Comparison of ENCODE assay signal across 9 cellular contexts in genomic region chrX:40733691-40734090, GRCh38. TPM values are rescaled to one million over a fixed set of nuclear protein-coding genes. Genes with fewer than 3 reads are reported as not detected.
DNase-seq lines count a peak whose midpoint lies in the region; ATAC-seq and TF ChIP-seq lines count a peak whose summit lies in the region.
"Had no signal": no experiment of that assay in that cellular context is flagged by ENCODE, and none has a peak within 500 bp of the region (broad histone marks: within the 10 kb centered on the region; RNA-seq: fewer than 3 reads in every experiment).

No MANE protein-coding gene starts in this region.

- no peaks in the 10 kb centered on the region for H3K9me3 Mint-ChIP-seq in activated CD4-positive, alpha-beta T cell treated with anti-CD3 and anti-CD28 coated beads, Interleukin-2, amount 10 ng/mL, durations not matched to agents 24 days and 14 days

- H3K4me3 Mint-ChIP-seq in activated CD4-positive, alpha-beta T cell treated with anti-CD3 and anti-CD28 coated beads, Interleukin-2, amount 10 ng/mL, durations not matched to agents 24 days and 14 days, result peak overlapping the region; percentile 72

- no peaks in the 10 kb centered on the region for H3K27me3 ChIP-seq in SU-DHL-6 (ENCODE audit: low read length)
- peaks cover 17% of the 10 kb centered on the region for H3K27me3 ChIP-seq in skeletal muscle satellite cell (ENCODE audit: control insufficient read depth, insufficient read depth, low read length)
- H3K27me3 ChIP-seq: SJSA1 had no signal

- H3K36me3 ChIP-seq in SU-DHL-6 (ENCODE audit: low read length), result no peaks in the 10 kb centered on the region
- H3K36me3 ChIP-seq in skeletal muscle satellite cell (ENCODE audit: insufficient read depth, low read length), result no peaks in the 10 kb centered on the region
- H3K36me3 ChIP-seq: SJSA1 had no signal

- peaks cover 8% of the 10 kb centered on the region for H3K4me1 ChIP-seq in skeletal muscle satellite cell (ENCODE audit: control insufficient read depth, insufficient read depth, low read length)

- intact Hi-C loops in activated CD4-positive, alpha-beta T cell treated with anti-CD3 and anti-CD28 coated beads, Interleukin-2, amount 10 ng/mL, durations not matched to agents 24 days and 14 days (cut with micrococcal nuclease), result loop anchor here (10.0 kb wide), 3 partner anchors 49 to 1929 kb away; partner anchors contain the start of gene MID1IP1

- H3K9me3 ChIP-seq in SU-DHL-6 (ENCODE audit: insufficient read depth, low read length) (no peaks in the 10 kb centered on the region), skeletal muscle satellite cell (replicated peaks; ENCODE audit: low read length) (no peaks in the 10 kb centered on the region)
- H3K9me3 ChIP-seq: SJSA1 had no signal

- H3K9me2 ChIP-seq in SU-DHL-6 (replicated peaks; ENCODE audit: insufficient read depth, low read length), result no peaks in the 10 kb centered on the region

- H3K4me3 ChIP-seq in SU-DHL-6 (ENCODE audit: insufficient read depth, low read length, poor library complexity, severe bottlenecking) (peak overlapping the region; percentile 71), skeletal muscle satellite cell (ENCODE audit: low read length) (peak overlapping the region; percentile 80)

- no peak for DNase-seq in activated CD4-positive, alpha-beta T cell treated with anti-CD3 and anti-CD28 coated beads, Interleukin-2, amount 10 ng/mL, durations not matched to agents 24 days and 14 days
- DNase-seq in activated CD4-positive, alpha-beta T cell treated with anti-CD3 and anti-CD28 coated beads, Interleukin-2, amount 50 U/mL, for 48 hours, result no peak
- DNase-seq in fibroblast of peridontal ligament (ENCODE audit: extremely low read depth) (peak; percentile 47), CD1c-positive myeloid dendritic cell (ENCODE audit: extremely low spot score) (no peak), left lobe of liver (ENCODE audit: low spot score) (no peak)

- H3F3A ChIP-seq in SU-DHL-6 (ENCODE audit: insufficient read depth), result peaks cover 8% of the 10 kb centered on the region; the same call in 1 of the 2 replicates

- H3K27ac ChIP-seq in SU-DHL-6 (ENCODE audit: low read depth, low read length), result no peak overlapping the region
- H3K27ac ChIP-seq: SJSA1 had no signal

- H3K9ac ChIP-seq in SU-DHL-6 (ENCODE audit: low read length) (peak overlapping the region; percentile 80), skeletal muscle satellite cell (ENCODE audit: low read depth, low read length) (peak overlapping the region; percentile 94)

- peaks cover 65% of the 10 kb centered on the region for H3K79me2 ChIP-seq in SU-DHL-6 (ENCODE audit: insufficient read depth, low read length)

- peak overlapping the region; percentile 55 for H3K27ac Mint-ChIP-seq in activated CD4-positive, alpha-beta T cell treated with anti-CD3 and anti-CD28 coated beads, Interleukin-2, amount 10 ng/mL, durations not matched to agents 24 days and 14 days

- H3K27me3 Mint-ChIP-seq in activated CD4-positive, alpha-beta T cell treated with anti-CD3 and anti-CD28 coated beads, Interleukin-2, amount 10 ng/mL, durations not matched to agents 24 days and 14 days, result no peaks in the 10 kb centered on the region

- H3K36me3 Mint-ChIP-seq in activated CD4-positive, alpha-beta T cell treated with anti-CD3 and anti-CD28 coated beads, Interleukin-2, amount 10 ng/mL, durations not matched to agents 24 days and 14 days (ENCODE audit: low read depth), result peaks cover 20% of the 10 kb centered on the region

- peaks cover 31% of the 10 kb centered on the region for H3K4me1 Mint-ChIP-seq in activated CD4-positive, alpha-beta T cell treated with anti-CD3 and anti-CD28 coated beads, Interleukin-2, amount 10 ng/mL, durations not matched to agents 24 days and 14 days

- peak overlapping the region; percentile 95 for H3K4me2 ChIP-seq in SU-DHL-6 (ENCODE audit: low read depth, low read length, poor library complexity, severe bottlenecking)
- H3K4me2 ChIP-seq in skeletal muscle satellite cell (ENCODE audit: low read length), result peak overlapping the region; percentile 87

- no peaks in the 10 kb centered on the region for H4K20me1 ChIP-seq in SU-DHL-6 (ENCODE audit: low read depth, low read length)

- H2AFZ ChIP-seq in SU-DHL-6 (ENCODE audit: low read depth, low read length, severe bottlenecking), result no peak overlapping the region

- TF ChIP-seq CTCF in SU-DHL-6 (IDR thresholded peaks at IDR 0.05; ENCODE audit: insufficient read depth, low read length, poor library complexity, severe bottlenecking), result no peak

- ATAC-seq in GM18858 (IDR thresholded peaks at IDR 0.05; ENCODE audit: unreplicated experiment) (no peak), left lobe of liver (no peak)

RNA-seq across cellular contexts. Expression of gene MED14, which starts 1.7 kb away (rescaled TPM):
- 43.6 and 48.2 TPM in 2 replicates for total RNA-seq in activated CD4-positive, alpha-beta T cell treated with anti-CD3 and anti-CD28 coated beads, Interleukin-2, amount 10 ng/mL, durations not matched to agents 24 days and 14 days
- total RNA-seq in skeletal muscle satellite cell (2012; rRNA removed), result 21.6 and 22.3 TPM in 2 replicates
- 20.3 TPM for total RNA-seq in left lobe of liver
